In genomic region chr16:30527635-30528178, GRCh38 we compare ENCODE assay signal across 8 cellular contexts. TPM values are rescaled to one million over a fixed set of nuclear protein-coding genes. Genes with fewer than 3 reads are reported as not detected.
DNase-seq lines count a peak whose midpoint lies in the region; ATAC-seq and TF ChIP-seq lines count a peak whose summit lies in the region.

No MANE protein-coding gene starts in this region.

- intact Hi-C loops in left lung (cut with DNase I), result no loop called here

- H3K9me3 ChIP-seq in MG63 (no peaks in the 10 kb centered on the region), left lung (no peaks in the 10 kb centered on the region), thoracic aorta (no peaks in the 10 kb centered on the region)

- H3K4me1 ChIP-seq in left lung (peaks cover 14 to 41% of the 10 kb centered on the region in 2 donors), thoracic aorta (ENCODE audit: control insufficient read depth in 1 of 2, low read depth in 2 of 2) (peaks cover 4 to 18% of the 10 kb centered on the region in 2 donors)

- TF ChIP-seq CTCF in left lung (IDR thresholded peaks at IDR 0.05) (no peak), thoracic aorta (IDR thresholded peaks at IDR 0.05) (no peak)

- H3K27ac ChIP-seq in adipose tissue (ENCODE audit: low read depth, low read length), result peak overlapping the region; percentile 67
- H3K27ac ChIP-seq in left lung, result peak overlapping the region; percentile 98 to 100
- H3K27ac ChIP-seq in thoracic aorta, result peak overlapping the region; percentile 81 to 99

- H3K36me3 ChIP-seq in MG63, result peaks cover 39% of the 10 kb centered on the region
- peaks cover 0 to 32% of the 10 kb centered on the region in 2 donors for H3K36me3 ChIP-seq in left lung
- peaks cover 8% of the 10 kb centered on the region for H3K36me3 ChIP-seq in thoracic aorta

- 9 to 10% (median 9%) methylated on average over 14 of the region's 14 CpGs for WGBS in adipose tissue, 3 donors

- H3K4me3 ChIP-seq in MG63, result peak overlapping the region; percentile 95
- H3K4me3 ChIP-seq in left lung, result peak overlapping the region in 1 of 2 donors; percentile 87
- peak overlapping the region; percentile 98 for H3K4me3 ChIP-seq in thoracic aorta

- ATAC-seq in left lung, result peak; percentile 0
- no peak for ATAC-seq in thoracic aorta (ENCODE audit: insufficient number of reproducible peaks, low FRiP score, low read depth)

- peak; percentile 74 for DNase-seq in NCI-H2107 (lab: John Stamatoyannopoulos, UW)
- DNase-seq in NCI-H2107 treated with DMSO at 0.1 percent for 48 hours (lab: John Stamatoyannopoulos, UW; ENCODE audit: unreplicated experiment), result no peak
- DNase-seq in MG63, result no peak
- DNase-seq in left lung, result peak in 1 of 2 donors; percentile 47
- DNase-seq in thoracic aorta (ENCODE audit: low spot score), result no peak
- DNase-seq in middle frontal gyrus (ENCODE audit: extremely low spot score, low spot score), result no peak
- no peak for DNase-seq in NK-92 (lab: John Stamatoyannopoulos, UW; ENCODE audit: unreplicated experiment)

- H3K27me3 ChIP-seq in MG63 (no peaks in the 10 kb centered on the region), left lung (no peaks in the 10 kb centered on the region), thoracic aorta (replicated peaks; ENCODE audit: insufficient read depth) (no peaks in the 10 kb centered on the region)

RNA-seq across cellular contexts. Expression of gene ZNF768, which starts 1.3 kb away (rescaled TPM):
- 47.6 and 72.9 TPM in 2 replicates for total RNA-seq in MG63 (2014; rRNA removed; shearing (Covaris generic); ENCODE audit: low replicate concordance)
- polyA plus RNA-seq in adipose tissue, result 10 to 100 TPM; 17.8 to 33.9 (median 22.3) TPM
- total RNA-seq in left lung, result 10 to 100 TPM; 26.1 to 26.4 TPM
- total RNA-seq in thoracic aorta, result 10 to 100 TPM; 25.0 to 36.3 TPM

RNA-seq across cellular contexts. Expression of gene ZNF747, which starts 7.0 kb away (rescaled TPM):
- 11.8 and 27.9 TPM in 2 replicates for total RNA-seq in MG63 (2014; rRNA removed; shearing (Covaris generic); ENCODE audit: low replicate concordance)
- polyA plus RNA-seq in adipose tissue, result 1 to 10 TPM; 3.8 to 6.1 (median 5.3) TPM
- total RNA-seq in left lung, result 10 to 100 TPM in 1 of 2 donors, 1 to 10 TPM in 1; 6.6 to 11.8 TPM
- 10 to 100 TPM; 16.8 to 18.3 TPM for total RNA-seq in thoracic aorta

RNA-seq across cellular contexts. Expression of gene ZNF764, which starts 30.5 kb away (rescaled TPM):
- 2.0 and 6.8 TPM in 2 replicates for total RNA-seq in MG63 (2014; rRNA removed; shearing (Covaris generic); ENCODE audit: low replicate concordance)
- 1 to 10 TPM; 3.0 to 4.8 (median 3.8) TPM for polyA plus RNA-seq in adipose tissue
- total RNA-seq in left lung, result 1 to 10 TPM; 7.4 to 9.0 TPM
- 1 to 10 TPM; 8.5 to 9.6 TPM for total RNA-seq in thoracic aorta

RNA-seq across cellular contexts. Expression of gene ZNF688, which starts 43.8 kb away (rescaled TPM):
- 4.0 TPM in 2 replicates for total RNA-seq in MG63 (2014; rRNA removed; shearing (Covaris generic); ENCODE audit: low replicate concordance)
- 10 to 100 TPM in 1 of 3 donors, 1 to 10 TPM in 2; 8.7 to 21.9 (median 9.7) TPM for polyA plus RNA-seq in adipose tissue
- total RNA-seq in left lung (10 to 100 TPM; 11.8 to 12.3 TPM), thoracic aorta (10 to 100 TPM in 1 of 2 donors, 1 to 10 TPM in 1; 9.2 to 24.2 TPM)

RNA-seq across cellular contexts. Expression of gene ITGAL, which starts 55.2 kb away (rescaled TPM):
- not detected in 2 replicates for total RNA-seq in MG63 (2014; rRNA removed; shearing (Covaris generic); ENCODE audit: low replicate concordance)
- polyA plus RNA-seq in adipose tissue, result 1 to 10 TPM; 1.2 to 5.3 (median 4.3) TPM
- total RNA-seq in left lung (10 to 100 TPM; 19.9 to 60.2 TPM), thoracic aorta (1 to 10 TPM; 3.2 to 5.4 TPM)
